8 cellular contexts compared by ENCODE assay signal in the genomic region with DNA sequence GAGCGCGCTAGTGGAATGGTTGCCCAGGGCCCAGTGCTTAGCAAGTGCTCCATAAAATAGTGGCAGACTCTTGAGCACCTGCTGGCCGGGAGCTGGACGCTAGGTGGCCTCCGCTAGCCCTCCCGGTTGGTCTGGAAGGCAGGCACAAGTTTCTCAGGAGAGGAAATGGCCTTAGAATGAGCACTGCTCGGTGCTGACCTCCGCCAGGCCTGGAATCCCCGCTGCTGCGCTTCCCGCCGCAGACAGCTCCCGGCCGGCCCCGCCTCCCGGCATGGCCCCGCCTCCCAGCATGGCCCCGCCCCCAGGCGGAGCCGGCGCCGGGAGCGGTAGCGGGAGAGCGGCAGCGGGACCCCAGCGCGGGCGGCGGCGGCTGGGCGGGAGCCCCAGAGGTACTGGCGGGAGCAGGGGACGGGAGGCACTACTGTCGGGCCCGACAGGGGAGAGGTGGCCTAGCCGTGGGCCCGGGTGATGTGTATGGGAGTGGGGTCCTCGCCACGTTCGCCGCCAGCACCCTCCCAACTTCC. TPM values are rescaled to one million over a fixed set of nuclear protein-coding genes. Genes with fewer than 3 reads are reported as not detected.
DNase-seq lines count a peak whose midpoint lies in the region; ATAC-seq and TF ChIP-seq lines count a peak whose summit lies in the region.

Gene SIPA1, plus strand, starts transcription at position 308 of the 524 bp plus-strand sequence. CDS start 2,821 bp downstream, outside the sequence.

- peak within 1 kb of the TSS; percentile 98 for H3K27ac ChIP-seq in BLaER1
- peak within 1 kb of the TSS; percentile 41 for H3K27ac ChIP-seq in neural progenitor cell
- H3K27ac ChIP-seq in suprapubic skin = peak within 1 kb of the TSS; percentile 85

- H3K9me3 ChIP-seq in BLaER1 (no peaks in the 10 kb centered on the region), neural progenitor cell (ENCODE audit: low read depth) (no peaks in the 10 kb centered on the region), suprapubic skin (no peaks in the 10 kb centered on the region)

- peak within 1 kb of the TSS; percentile 73 for H3K27ac Mint-ChIP-seq in neural progenitor cell

- H3K4me3 Mint-ChIP-seq in neural progenitor cell = peak within 1 kb of the TSS; percentile 85

- H3K9ac ChIP-seq in BLaER1 (peak within 1 kb of the TSS; percentile 94), neural progenitor cell (no peak within 1 kb of the TSS)

- DNase-seq in HT-29 (ENCODE audit: low spot score) = peak; percentile 91
- peak; percentile 87 for DNase-seq in SK-MEL-5 (ENCODE audit: low read depth, low spot score)
- DNase-seq in activated naive CD4-positive, alpha-beta T cell treated with Interleukin-2 at 50 U/mL for 16 hours = peak; percentile 74
- peak; percentile 70 for DNase-seq in foreskin melanocyte
- DNase-seq in neural progenitor cell (ENCODE audit: low spot score) = peak; percentile 95
- DNase-seq in suprapubic skin (ENCODE audit: low spot score in 2 of 2) = no peak

- no peaks in the 10 kb centered on the region for H3K79me2 ChIP-seq in neural progenitor cell (ENCODE audit: low read depth)

- H3K4me1 ChIP-seq in BLaER1 (peaks cover 76% of the 10 kb centered on the region), neural progenitor cell (peaks cover 16% of the 10 kb centered on the region), suprapubic skin (peaks cover 42% of the 10 kb centered on the region)

- no peak for TF ChIP-seq EP300 in suprapubic skin (IDR thresholded peaks at IDR 0.05)

- H3K4me1 Mint-ChIP-seq in neural progenitor cell = peaks cover 19% of the 10 kb centered on the region

- peaks cover 59% of the 10 kb centered on the region for H3K36me3 ChIP-seq in BLaER1
- no peaks in the 10 kb centered on the region for H3K36me3 ChIP-seq in neural progenitor cell
- H3K36me3 ChIP-seq in suprapubic skin = peaks cover 44% of the 10 kb centered on the region

- H3K4me2 ChIP-seq in BLaER1 (peak within 1 kb of the TSS; percentile 89), neural progenitor cell (peak within 1 kb of the TSS; percentile 82)

- TF ChIP-seq CTCF in neural progenitor cell (IDR thresholded peaks at IDR 0.05) (peak; percentile 58), suprapubic skin (IDR thresholded peaks at IDR 0.05) (no peak)

- peak; percentile 40 for ATAC-seq in GM19043 (IDR thresholded peaks at IDR 0.05; ENCODE audit: low read depth, unreplicated experiment)

- TF ChIP-seq POLR2A in suprapubic skin (IDR thresholded peaks at IDR 0.05) = peak in 1 of 2 donors; percentile 45

- H3K27me3 ChIP-seq in BLaER1 = no peaks in the 10 kb centered on the region
- peaks cover 8% of the 10 kb centered on the region for H3K27me3 ChIP-seq in neural progenitor cell
- H3K27me3 ChIP-seq in suprapubic skin = no peaks in the 10 kb centered on the region

- in situ Hi-C loops in SK-MEL-5 (cut with HindIII; ENCODE audit: low pct_unique_long_range_greater_than_20kb, low sequenced_read_pairs) = no loop called here

- no peaks in the 10 kb centered on the region for H3K9me3 Mint-ChIP-seq in neural progenitor cell

- peaks cover 3% of the 10 kb centered on the region for H3K36me3 Mint-ChIP-seq in neural progenitor cell

- H4K20me1 ChIP-seq in BLaER1 = no peaks in the 10 kb centered on the region
- peaks cover 11% of the 10 kb centered on the region for H4K20me1 ChIP-seq in neural progenitor cell (ENCODE audit: low read depth)

- H3K4me3 ChIP-seq in BLaER1 (peak within 1 kb of the TSS; percentile 78), neural progenitor cell (peak within 1 kb of the TSS; percentile 56), suprapubic skin (peak within 1 kb of the TSS; percentile 87)

- H3F3A ChIP-seq in neural progenitor cell (ENCODE audit: low read depth) = peaks cover 27% of the 10 kb centered on the region

- peaks cover 5% of the 10 kb centered on the region for H3K27me3 Mint-ChIP-seq in neural progenitor cell (ENCODE audit: insufficient read depth, low read depth)

- WGBS in suprapubic skin = 6% methylated on average over 22 of the region's 42 CpGs

- peak within 1 kb of the TSS; percentile 43 for H2AFZ ChIP-seq in neural progenitor cell (replicated peaks)

RNA-seq across cellular contexts. Expression of gene SIPA1, which starts in this region (rescaled TPM):
- 79.1 and 95.3 TPM in 2 replicates for total RNA-seq in HT-29 (2014; rRNA removed; shearing (Covaris generic))
- total RNA-seq in SK-MEL-5 (2014; rRNA removed; shearing (Covaris generic)) = 13.7 and 15.8 TPM in 2 replicates
- polyA plus RNA-seq in SK-MEL-5 (2015; cell fraction: cytosol; rRNA removed) = 21.7 and 39.8 TPM in 2 replicates
- 32.2 and 39.9 TPM in 2 replicates for polyA plus RNA-seq in SK-MEL-5 (2015; cell fraction: nucleus; rRNA removed)
- 4.7 and 16.4 TPM in 2 replicates for total RNA-seq in neural progenitor cell (ENCODE audit: low replicate concordance)
- total RNA-seq in suprapubic skin = 10 to 100 TPM; 14.9 to 21.6 (median 19.0) TPM

Comparison
In these comparisons a context has a peak if more than half of its experiments do, and no peak if none do; other contexts are left out.
1. H3K27ac ChIP-seq: peak in every context shown above with its lines; median percentile 98 in BLaER1; 85 in suprapubic skin; 41 in neural progenitor cell.
2. DNase-seq: peak in HT-29 (single experiment), SK-MEL-5 (single experiment), activated naive CD4-positive, alpha-beta T cell treated with Interleukin-2 at 50 U/mL for 16 hours (single experiment), foreskin melanocyte (single experiment) and neural progenitor cell (single experiment); none in suprapubic skin (0 of 2).
3. Peak in every context shown above with its lines, with median percentiles within 50 percentile points of each other: H3K4me3 ChIP-seq.